In the genomic region with DNA sequence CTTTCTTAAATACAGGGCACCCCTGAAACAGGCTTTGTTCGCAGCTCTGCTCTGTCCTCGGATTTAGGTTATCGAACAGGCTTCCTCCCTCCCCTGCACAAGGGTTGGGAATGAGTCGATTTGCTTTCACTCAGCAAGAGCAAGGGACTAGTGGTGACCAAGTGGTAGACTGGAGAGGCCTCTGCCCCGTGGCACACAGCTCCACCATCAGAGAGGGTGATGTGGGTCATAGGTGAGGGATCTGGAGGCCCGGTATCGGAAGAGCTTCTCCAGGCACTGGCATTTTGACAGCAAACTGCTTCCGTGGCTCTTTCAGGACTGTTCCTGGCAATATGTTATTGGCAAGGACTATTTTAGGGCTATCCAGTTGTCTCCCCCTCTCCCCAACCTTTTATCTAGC, we compare ENCODE assay signal across 14 cellular contexts. TPM values are rescaled to one million over a fixed set of nuclear protein-coding genes. Genes with fewer than 3 reads are reported as not detected.
DNase-seq lines count a peak whose midpoint lies in the region; FAIRE-seq and TF ChIP-seq lines count a peak whose summit lies in the region.
"Had no signal": no experiment of that assay in that cellular context is flagged by ENCODE, and none has a peak within 500 bp of the region (broad histone marks: within the 10 kb centered on the region; RNA-seq: fewer than 3 reads in every experiment).

No MANE protein-coding gene starts in this region.

- intact Hi-C loops in thyroid gland (cut with DNase I), result no loop called here
- intact Hi-C loops in activated T-helper 2 cell treated with anti-CD3 and anti-CD28 coated beads, Interferon-gamma antibody, Interleukin-2, Interleukin-4, amounts not matched to agents 10 μg/mL and 5 μg/mL and 100 μg/mL, durations not matched to agents 14 hours and 24 hours and 36 hours (cut with micrococcal nuclease), result loop anchor here (5.0 kb wide), 1 partner anchor 110 kb away; no protein-coding TSS in a partner anchor

- H2BK120ac ChIP-seq in mesenchymal stem cell (ENCODE audit: low read depth, low read length), result no peak overlapping the region

- H3K9me3 ChIP-seq in duodenal mucosa (ENCODE audit: control insufficient read depth in 1 of 2, low read length in 2 of 2), result no peaks in the 10 kb centered on the region
- H3K9me3 ChIP-seq in mesenchymal stem cell (ENCODE audit: control insufficient read depth, low read length), result no peaks in the 10 kb centered on the region
- H3K9me3 ChIP-seq in thyroid gland, result no peaks in the 10 kb centered on the region
- H3K9me3 ChIP-seq: adrenal gland; BLaER1 treated with 17β-estradiol and CSF1 and Interleukin-3, amounts not matched to agents 10 nM and 100 nM; gastrocnemius medialis had no signal

- no peak overlapping the region for H4K91ac ChIP-seq in mesenchymal stem cell (ENCODE audit: low read length)

- H4K8ac ChIP-seq in mesenchymal stem cell (ENCODE audit: low read length), result no peak overlapping the region

- H3K27me3 Mint-ChIP-seq in activated T-helper 2 cell treated with anti-CD3 and anti-CD28 coated beads, Interferon-gamma antibody, Interleukin-2, Interleukin-4, amounts not matched to agents 10 μg/mL and 5 μg/mL and 100 μg/mL, durations not matched to agents 14 hours and 24 hours and 36 hours (ENCODE audit: low read depth), result no peaks in the 10 kb centered on the region
- H3K27me3 Mint-ChIP-seq: activated CD8-positive, alpha-beta T cell treated with anti-CD3 and anti-CD28 coated beads for 36 hours had no signal

- no peak overlapping the region for H3K23ac ChIP-seq in mesenchymal stem cell (ENCODE audit: low read length in 2 of 2)

- H3K27me3 ChIP-seq in duodenal mucosa (ENCODE audit: control insufficient read depth in 1 of 2, insufficient read depth in 2 of 2, low read length in 2 of 2) (no peaks in the 10 kb centered on the region), mesenchymal stem cell (ENCODE audit: control insufficient read depth in 1 of 2, insufficient read depth in 1 of 2, low read length in 2 of 2) (peaks cover 0 to 4% of the 10 kb centered on the region in 2 experiments), thyroid gland (no peaks in the 10 kb centered on the region)
- H3K27me3 ChIP-seq: adrenal gland; BLaER1 treated with 17β-estradiol and CSF1 and Interleukin-3, amounts not matched to agents 10 nM and 100 nM; gastrocnemius medialis had no signal

- no peak overlapping the region for H2BK15ac ChIP-seq in mesenchymal stem cell (ENCODE audit: low read depth, poor library complexity, severe bottlenecking)

- no peak overlapping the region for H2AFZ ChIP-seq in mesenchymal stem cell (ENCODE audit: low read depth, low read length)

- FAIRE-seq in urothelium cell line (lab: Jason Lieb, UNC) (no peak), H54 (lab: Jason Lieb, UNC) (no peak)

- no peak overlapping the region for H3K27ac Mint-ChIP-seq in activated T-helper 2 cell treated with anti-CD3 and anti-CD28 coated beads, Interferon-gamma antibody, Interleukin-2, Interleukin-4, amounts not matched to agents 10 μg/mL and 5 μg/mL and 100 μg/mL, durations not matched to agents 14 hours and 24 hours and 36 hours
- H3K27ac Mint-ChIP-seq: activated CD8-positive, alpha-beta T cell treated with anti-CD3 and anti-CD28 coated beads for 36 hours had no signal

- TF ChIP-seq POLR2A in thyroid gland (IDR thresholded peaks at IDR 0.05), result peak in 1 of 2 donors; percentile 9
- TF ChIP-seq POLR2A in H54 (IDR thresholded peaks at IDR 0.05; ENCODE audit: low read depth, low read length), result no peak

- H3K4me2 ChIP-seq in mesenchymal stem cell (ENCODE audit: low read length, poor library complexity, severe bottlenecking), result no peak overlapping the region
- H3K4me2 ChIP-seq: BLaER1 treated with 17β-estradiol and CSF1 and Interleukin-3, amounts not matched to agents 10 nM and 100 nM had no signal

- TF ChIP-seq CTCF in LNCaP clone FGC (IDR thresholded peaks at IDR 0.05; ENCODE audit: control insufficient read depth, extremely low read depth, insufficient read depth) (no peak), thyroid gland (IDR thresholded peaks at IDR 0.05) (no peak)

- peak overlapping the region in 1 of 2 experiments; percentile 32 for H2BK12ac ChIP-seq in mesenchymal stem cell (ENCODE audit: low read length in 2 of 2)

- H3K9ac ChIP-seq in duodenal mucosa (ENCODE audit: low read depth in 1 of 2, low read length in 2 of 2), result peak overlapping the region; percentile 22 to 52
- H3K9ac ChIP-seq in mesenchymal stem cell (ENCODE audit: low read length), result no peak overlapping the region
- H3K9ac ChIP-seq: BLaER1 treated with 17β-estradiol and CSF1 and Interleukin-3, amounts not matched to agents 10 nM and 100 nM had no signal

- H3K9me3 Mint-ChIP-seq in activated T-helper 2 cell treated with anti-CD3 and anti-CD28 coated beads, Interferon-gamma antibody, Interleukin-2, Interleukin-4, amounts not matched to agents 10 μg/mL and 5 μg/mL and 100 μg/mL, durations not matched to agents 14 hours and 24 hours and 36 hours, result no peaks in the 10 kb centered on the region
- H3K9me3 Mint-ChIP-seq: activated CD8-positive, alpha-beta T cell treated with anti-CD3 and anti-CD28 coated beads for 36 hours had no signal

- H3K4me3 ChIP-seq in LNCaP clone FGC (ENCODE audit: low read depth, low read length) (peak overlapping the region; percentile 51), duodenal mucosa (ENCODE audit: low read depth in 1 of 2, low read length in 2 of 2) (no peak overlapping the region), mesenchymal stem cell (ENCODE audit: insufficient read depth in 1 of 2, low read depth in 1 of 2, low read length in 2 of 2) (no peak overlapping the region), thyroid gland (replicated peaks in 1 of 3) (peak overlapping the region in 1 of 3 donors; percentile 12)
- H3K4me3 ChIP-seq: adrenal gland; BLaER1 treated with 17β-estradiol and CSF1 and Interleukin-3, amounts not matched to agents 10 nM and 100 nM; gastrocnemius medialis had no signal

- peak overlapping the region; percentile 71 for H2AK5ac ChIP-seq in mesenchymal stem cell (ENCODE audit: low read length, severe bottlenecking)

- no peaks in the 10 kb centered on the region for H3K4me1 Mint-ChIP-seq in activated T-helper 2 cell treated with anti-CD3 and anti-CD28 coated beads, Interferon-gamma antibody, Interleukin-2, Interleukin-4, amounts not matched to agents 10 μg/mL and 5 μg/mL and 100 μg/mL, durations not matched to agents 14 hours and 24 hours and 36 hours (ENCODE audit: low read depth)

- H3K36me3 ChIP-seq in duodenal mucosa (ENCODE audit: control insufficient read depth in 1 of 2, insufficient read depth in 2 of 2, low read length in 2 of 2) (peaks cover 38 to 50% of the 10 kb centered on the region in 2 donors), mesenchymal stem cell (ENCODE audit: control insufficient read depth in 1 of 2, insufficient read depth in 2 of 2, low read depth in 1 of 2, low read length in 2 of 2) (peaks cover 38 to 49% of the 10 kb centered on the region in 2 experiments), thyroid gland (peaks cover 30 to 34% of the 10 kb centered on the region in 2 donors)

- H2BK5ac ChIP-seq in mesenchymal stem cell (ENCODE audit: low read depth, low read length, poor library complexity, severe bottlenecking), result no peak overlapping the region

- H3K27ac ChIP-seq in duodenal mucosa (ENCODE audit: low read depth, low read length) (no peak overlapping the region), mesenchymal stem cell (ENCODE audit: low read length, poor library complexity, severe bottlenecking) (no peak overlapping the region), thyroid gland (peak overlapping the region; percentile 89 to 94 (median 93))
- H3K27ac ChIP-seq: adrenal gland; BLaER1 treated with 17β-estradiol and CSF1 and Interleukin-3, amounts not matched to agents 10 nM and 100 nM; gastrocnemius medialis had no signal

- H3K36me3 Mint-ChIP-seq in activated T-helper 2 cell treated with anti-CD3 and anti-CD28 coated beads, Interferon-gamma antibody, Interleukin-2, Interleukin-4, amounts not matched to agents 10 μg/mL and 5 μg/mL and 100 μg/mL, durations not matched to agents 14 hours and 24 hours and 36 hours (ENCODE audit: low read depth), result peaks cover 34% of the 10 kb centered on the region

- 70% methylated on average over 6 of the region's 8 CpGs for WGBS in mesenchymal stem cell
- WGBS in thyroid gland, 2 donors, result 42% methylated on average over 8 of the region's 8 CpGs

- DNase-seq in LNCaP clone FGC (ENCODE audit: low read depth) (no peak), mesenchymal stem cell (no peak), thyroid gland (peak; percentile 67 to 72), urothelium cell line (ENCODE audit: low spot score) (no peak), H54 (ENCODE audit: insufficient read length, low spot score) (no peak), SIG-M5 treated with dmso at 0.1 percent for 504 hours (lab: John Stamatoyannopoulos, UW; ENCODE audit: unreplicated experiment) (no peak)
- DNase-seq in activated T-helper 2 cell treated with anti-CD3 and anti-CD28 coated beads, Interferon-gamma antibody, Interleukin-2, Interleukin-4, amounts not matched to agents 10 μg/mL and 5 μg/mL and 100 μg/mL, durations not matched to agents 14 hours and 24 hours and 36 hours (ENCODE audit: low spot score), result no peak
- DNase-seq: activated CD8-positive, alpha-beta T cell treated with anti-CD3 and anti-CD28 coated beads for 36 hours; adrenal gland; DMS53; gastrocnemius medialis; NCI-H187 had no signal

- no peak overlapping the region for H3K4me3 Mint-ChIP-seq in activated T-helper 2 cell treated with anti-CD3 and anti-CD28 coated beads, Interferon-gamma antibody, Interleukin-2, Interleukin-4, amounts not matched to agents 10 μg/mL and 5 μg/mL and 100 μg/mL, durations not matched to agents 14 hours and 24 hours and 36 hours (ENCODE audit: low read depth)
- H3K4me3 Mint-ChIP-seq: activated CD8-positive, alpha-beta T cell treated with anti-CD3 and anti-CD28 coated beads for 36 hours had no signal

- peaks cover 10 to 23% of the 10 kb centered on the region in 2 donors for H3K4me1 ChIP-seq in duodenal mucosa (ENCODE audit: control insufficient read depth in 1 of 2, insufficient read depth in 2 of 2, low read length in 2 of 2)
- peaks cover 42% of the 10 kb centered on the region for H3K4me1 ChIP-seq in mesenchymal stem cell (ENCODE audit: control insufficient read depth, insufficient read depth, low read depth, low read length)
- peaks cover 58 to 63% of the 10 kb centered on the region in 2 donors for H3K4me1 ChIP-seq in thyroid gland
- H3K4me1 ChIP-seq: adrenal gland, gastrocnemius medialis had no signal

- no peak overlapping the region for H3K18ac ChIP-seq in mesenchymal stem cell (ENCODE audit: low read depth in 1 of 2, low read length in 2 of 2)

- no peak overlapping the region for H3K4ac ChIP-seq in mesenchymal stem cell (ENCODE audit: low read depth in 1 of 2, low read length in 2 of 2)

- no peak overlapping the region for H3K14ac ChIP-seq in mesenchymal stem cell (ENCODE audit: low read length in 2 of 2)

- peaks cover 2% of the 10 kb centered on the region for H3K79me1 ChIP-seq in mesenchymal stem cell (replicated peaks; ENCODE audit: low read length, poor library complexity, severe bottlenecking)

RNA-seq across cellular contexts. Expression of gene ELF3, which starts 3.1 kb away (rescaled TPM):
- 0.04 TPM for polyA plus RNA-seq in mesenchymal stem cell (2013, experiment 1 of 2)
- polyA plus RNA-seq in mesenchymal stem cell (2013, experiment 2 of 2), result 0.07 TPM
- total RNA-seq in thyroid gland, result 10 to 100 TPM in 2 of 4 donors, 1 to 10 TPM in 2; 6.6 to 28.8 (median 12.6) TPM
- 0.62 and 0.97 TPM in 2 replicates for total RNA-seq in activated T-helper 2 cell treated with anti-CD3 and anti-CD28 coated beads, Interferon-gamma antibody, Interleukin-2, Interleukin-4, amounts not matched to agents 10 μg/mL and 5 μg/mL and 100 μg/mL, durations not matched to agents 14 hours and 24 hours and 36 hours

RNA-seq across cellular contexts. Expression of gene RNPEP, which starts 24.8 kb away (rescaled TPM):
- polyA plus RNA-seq in mesenchymal stem cell (2013, experiment 1 of 2), result 45.3 TPM
- 44.4 TPM for polyA plus RNA-seq in mesenchymal stem cell (2013, experiment 2 of 2)
- 10 to 100 TPM; 61.4 to 98.1 (median 85.7) TPM for total RNA-seq in thyroid gland
- total RNA-seq in activated T-helper 2 cell treated with anti-CD3 and anti-CD28 coated beads, Interferon-gamma antibody, Interleukin-2, Interleukin-4, amounts not matched to agents 10 μg/mL and 5 μg/mL and 100 μg/mL, durations not matched to agents 14 hours and 24 hours and 36 hours, result 42.5 and 43.6 TPM in 2 replicates

RNA-seq across cellular contexts. Expression of gene TIMM17A, which starts 52.0 kb away (rescaled TPM):
- polyA plus RNA-seq in mesenchymal stem cell (2013, experiment 1 of 2), result 63.8 TPM
- 69.6 TPM for polyA plus RNA-seq in mesenchymal stem cell (2013, experiment 2 of 2)
- total RNA-seq in thyroid gland, result 10 to 100 TPM; 34.7 to 46.8 (median 40.1) TPM
- total RNA-seq in activated T-helper 2 cell treated with anti-CD3 and anti-CD28 coated beads, Interferon-gamma antibody, Interleukin-2, Interleukin-4, amounts not matched to agents 10 μg/mL and 5 μg/mL and 100 μg/mL, durations not matched to agents 14 hours and 24 hours and 36 hours, result 92.6 and 96.0 TPM in 2 replicates

Comparison
In these comparisons a context has a peak if more than half of its experiments do, and no peak if none do; other contexts are left out.
1. DNase-seq: peak in thyroid gland (2 of 2); none in LNCaP clone FGC (single experiment), mesenchymal stem cell (single experiment), urothelium cell line (single experiment), activated T-helper 2 cell treated with anti-CD3 and anti-CD28 coated beads, Interferon-gamma antibody, Interleukin-2, Interleukin-4, amounts not matched to agents 10 μg/mL and 5 μg/mL and 100 μg/mL, durations not matched to agents 14 hours and 24 hours and 36 hours (single experiment), H54 (single experiment) and SIG-M5 treated with dmso at 0.1 percent for 504 hours (single experiment).
2. H3K27ac ChIP-seq: peak in thyroid gland (3 of 3); none in duodenal mucosa (single experiment) and mesenchymal stem cell (single experiment).